8 cellular contexts compared by ENCODE assay signal in the genomic region with DNA sequence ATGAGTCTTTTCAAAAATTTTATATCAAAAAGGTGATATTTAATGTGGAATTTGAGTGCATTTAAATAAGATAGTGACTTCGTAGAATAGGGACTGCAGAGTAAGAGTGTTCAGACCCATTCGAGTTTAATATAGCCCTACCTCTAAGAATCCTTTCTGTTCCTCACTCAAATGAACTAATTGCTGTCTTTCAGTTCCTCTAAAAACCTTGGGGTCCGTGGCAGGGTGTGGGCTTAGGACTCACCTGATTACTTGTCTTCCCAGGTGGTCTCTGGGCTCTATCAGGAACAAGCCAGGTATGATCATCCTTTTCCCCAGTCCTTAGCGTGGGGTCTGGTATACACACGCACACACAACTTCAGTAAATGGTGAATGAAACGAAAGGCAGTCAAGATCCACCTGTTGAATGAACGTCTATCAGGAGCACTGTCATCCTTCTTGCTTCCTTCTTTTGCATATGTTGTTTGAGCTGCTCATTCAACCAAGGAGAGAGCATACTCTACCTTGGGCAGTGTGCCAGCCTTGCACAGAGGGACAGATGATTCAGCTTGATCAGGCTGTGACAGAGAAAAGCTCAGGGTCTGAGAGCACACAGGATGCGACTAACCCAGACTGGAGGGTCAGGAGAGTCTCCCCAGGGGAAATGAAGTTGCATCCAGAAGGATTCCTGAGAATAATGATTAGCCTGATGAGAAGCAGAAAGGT. TPM values are rescaled to one million over a fixed set of nuclear protein-coding genes. Genes with fewer than 3 reads are reported as not detected.
DNase-seq lines count a peak whose midpoint lies in the region; ATAC-seq lines count a peak whose summit lies in the region.

No MANE protein-coding gene starts in this region.

- H3K36me3 Mint-ChIP-seq in activated CD4-positive, alpha-beta T cell treated with anti-CD3 and anti-CD28 coated beads, Interleukin-2, amount 10 ng/mL, durations not matched to agents 7 days and 5 days (ENCODE audit: low read depth) = peaks cover 1% of the 10 kb centered on the region
- no peaks in the 10 kb centered on the region for H3K36me3 Mint-ChIP-seq in effector memory CD8-positive, alpha-beta T cell (ENCODE audit: insufficient read depth)

- H3K27ac Mint-ChIP-seq in activated CD4-positive, alpha-beta T cell treated with anti-CD3 and anti-CD28 coated beads, Interleukin-2, amount 10 ng/mL, durations not matched to agents 7 days and 5 days = peak overlapping the region; percentile 39
- peak overlapping the region in 1 of 2 donors; percentile 90 for H3K27ac Mint-ChIP-seq in effector memory CD8-positive, alpha-beta T cell
- peak overlapping the region in 1 of 2 donors; percentile 43 for H3K27ac Mint-ChIP-seq in stimulated activated naive CD8-positive, alpha-beta T cell treated with anti-CD3 and anti-CD28 coated beads, Interleukin-15, amount 100 ng/mL, for 72 hours

- H3K4me1 Mint-ChIP-seq in activated CD4-positive, alpha-beta T cell treated with anti-CD3 and anti-CD28 coated beads, Interleukin-2, amount 10 ng/mL, durations not matched to agents 7 days and 5 days = peaks cover 24% of the 10 kb centered on the region
- peaks cover 16 to 18% of the 10 kb centered on the region in 2 donors for H3K4me1 Mint-ChIP-seq in effector memory CD8-positive, alpha-beta T cell (ENCODE audit: low read depth in 2 of 2)
- peaks cover 20% of the 10 kb centered on the region for H3K4me1 Mint-ChIP-seq in stimulated activated naive CD8-positive, alpha-beta T cell treated with anti-CD3 and anti-CD28 coated beads, Interleukin-15, amount 100 ng/mL, for 72 hours

- ATAC-seq in HG03196 (IDR thresholded peaks at IDR 0.05; ENCODE audit: unreplicated experiment) = peak; percentile 60
- ATAC-seq in effector memory CD8-positive, alpha-beta T cell (replicated peaks) = no peak
- no peak for ATAC-seq in stimulated activated naive CD8-positive, alpha-beta T cell treated with anti-CD3 and anti-CD28 coated beads, Interleukin-15, amount 100 ng/mL, for 72 hours

- no peaks in the 10 kb centered on the region for H3K27me3 ChIP-seq in muscle layer of duodenum (ENCODE audit: low read depth, low read length)

- peak overlapping the region in 1 of 2 donors; percentile 98 for H3K4me3 ChIP-seq in muscle layer of duodenum (ENCODE audit: low read depth in 1 of 2, low read length in 2 of 2)

- POLR2A ChIA-PET in activated CD4-positive, alpha-beta T cell treated with anti-CD3 and anti-CD28 coated beads, Interleukin-2, amount 10 ng/mL, durations not matched to agents 7 days and 5 days (lab: Charles Lee) = no interaction called here

- CTCF ChIA-PET in activated CD4-positive, alpha-beta T cell treated with anti-CD3 and anti-CD28 coated beads, Interleukin-2, amount 10 ng/mL, durations not matched to agents 7 days and 5 days (lab: Charles Lee) = interaction anchor here (0.8 to 0.9 kb wide), 3 partner anchors 9 to 62 kb away, joined by 3 read pairs; no protein-coding TSS in a partner anchor

- H3K9me3 ChIP-seq in muscle layer of duodenum (ENCODE audit: control insufficient read depth in 1 of 2, low read length in 2 of 2) = no peaks in the 10 kb centered on the region

- H3K4me3 Mint-ChIP-seq in activated CD4-positive, alpha-beta T cell treated with anti-CD3 and anti-CD28 coated beads, Interleukin-2, amount 10 ng/mL, durations not matched to agents 7 days and 5 days = peak overlapping the region; percentile 95
- H3K4me3 Mint-ChIP-seq in effector memory CD8-positive, alpha-beta T cell = peak overlapping the region; percentile 84 to 94
- H3K4me3 Mint-ChIP-seq in stimulated activated naive CD8-positive, alpha-beta T cell treated with anti-CD3 and anti-CD28 coated beads, Interleukin-15, amount 100 ng/mL, for 72 hours = peak overlapping the region; percentile 84 to 88

- H3K9me3 Mint-ChIP-seq in activated CD4-positive, alpha-beta T cell treated with anti-CD3 and anti-CD28 coated beads, Interleukin-2, amount 10 ng/mL, durations not matched to agents 7 days and 5 days = no peaks in the 10 kb centered on the region
- no peaks in the 10 kb centered on the region for H3K9me3 Mint-ChIP-seq in effector memory CD8-positive, alpha-beta T cell
- no peaks in the 10 kb centered on the region for H3K9me3 Mint-ChIP-seq in stimulated activated naive CD8-positive, alpha-beta T cell treated with anti-CD3 and anti-CD28 coated beads, Interleukin-15, amount 100 ng/mL, for 72 hours

- H3K4me1 ChIP-seq in muscle layer of duodenum (ENCODE audit: control insufficient read depth in 1 of 2, insufficient read depth in 2 of 2, low read length in 2 of 2) = peaks cover 17 to 18% of the 10 kb centered on the region in 2 donors

- no peaks in the 10 kb centered on the region for H3K27me3 Mint-ChIP-seq in activated CD4-positive, alpha-beta T cell treated with anti-CD3 and anti-CD28 coated beads, Interleukin-2, amount 10 ng/mL, durations not matched to agents 7 days and 5 days
- no peaks in the 10 kb centered on the region for H3K27me3 Mint-ChIP-seq in effector memory CD8-positive, alpha-beta T cell
- H3K27me3 Mint-ChIP-seq in stimulated activated naive CD8-positive, alpha-beta T cell treated with anti-CD3 and anti-CD28 coated beads, Interleukin-15, amount 100 ng/mL, for 72 hours = no peaks in the 10 kb centered on the region

- H3K27ac ChIP-seq in muscle layer of duodenum (ENCODE audit: low read length) = peak overlapping the region; percentile 99

- H3K36me3 ChIP-seq in muscle layer of duodenum (ENCODE audit: control insufficient read depth in 1 of 2, insufficient read depth in 2 of 2, low read length in 2 of 2) = peaks cover 0 to 6% of the 10 kb centered on the region in 2 donors

- DNase-seq in Ammon's horn (ENCODE audit: low spot score) (peak; percentile 66), GM19238 (ENCODE audit: insufficient read length, low spot score) (peak; percentile 40), NCI-H345 (lab: John Stamatoyannopoulos, UW) (peak; percentile 96)
- DNase-seq in activated CD4-positive, alpha-beta T cell treated with anti-CD3 and anti-CD28 coated beads, Interleukin-2, amount 10 ng/mL, durations not matched to agents 7 days and 5 days = no peak
- peak in 2 of 3 experiments; percentile 11 to 17 for DNase-seq in effector memory CD8-positive, alpha-beta T cell
- DNase-seq in stimulated activated naive CD8-positive, alpha-beta T cell treated with anti-CD3 and anti-CD28 coated beads, Interleukin-15, amount 100 ng/mL, for 72 hours = peak; percentile 23 to 53

RNA-seq across cellular contexts. Expression of a gene that starts 1.2 kb away (rescaled TPM):
- total RNA-seq in activated CD4-positive, alpha-beta T cell treated with anti-CD3 and anti-CD28 coated beads, Interleukin-2, amount 10 ng/mL, durations not matched to agents 7 days and 5 days = 10 to 100 TPM; 23.4 to 25.9 TPM
